In genomic region chr3:51819151-51819550, GRCh38 we compare ENCODE assay signal across 28 cellular contexts. TPM values are rescaled to one million over a fixed set of nuclear protein-coding genes. Genes with fewer than 3 reads are reported as not detected.
DNase-seq lines count a peak whose midpoint lies in the region; ATAC-seq, FAIRE-seq and TF ChIP-seq lines count a peak whose summit lies in the region.
"Had no signal": no experiment of that assay in that cellular context is flagged by ENCODE, and none has a peak within 500 bp of the region (broad histone marks: within the 10 kb centered on the region; RNA-seq: fewer than 3 reads in every experiment).

No MANE protein-coding gene starts in this region.

- no peak overlapping the region for H2BK15ac ChIP-seq in H1 (ENCODE audit: low read length)

- no peak overlapping the region for H2AK5ac ChIP-seq in H1 (ENCODE audit: low read depth, low read length)

- H3K4me3 ChIP-seq in H1 (ENCODE audit: extremely low read depth in 1 of 4, insufficient read depth in 2 of 4, low read depth in 3 of 4, low read length in 4 of 4) (no peak overlapping the region), neural progenitor cell (no peak overlapping the region)
- H3K4me3 ChIP-seq: BLaER1, GM12878 had no signal

- H3K18ac ChIP-seq in H1 (ENCODE audit: extremely low read depth, low read length): no peak overlapping the region

- no peaks in the 10 kb centered on the region for H3K36me3 ChIP-seq in H1 (ENCODE audit: control insufficient read depth in 2 of 4, insufficient read depth in 4 of 4, low read length in 3 of 4)
- no peaks in the 10 kb centered on the region for H3K36me3 ChIP-seq in neural progenitor cell
- H3K36me3 ChIP-seq: BE2C, BLaER1 had no signal

- FAIRE-seq in HTR-8/SVneo (lab: Jason Lieb, UNC) (peak; percentile 66), H1 (lab: Jason Lieb, UNC) (no peak), urothelium cell line (lab: Jason Lieb, UNC) (no peak)
- FAIRE-seq: A204.1, GM12878, GM12892, GM18507 had no signal

- peaks cover 5% of the 10 kb centered on the region for H3K9me3 Mint-ChIP-seq in neural progenitor cell

- H3K27me3 Mint-ChIP-seq in neural progenitor cell (ENCODE audit: insufficient read depth, low read depth): peaks cover 6% of the 10 kb centered on the region

- H3K14ac ChIP-seq in H1 (ENCODE audit: insufficient read length): no peak overlapping the region

- H2BK120ac ChIP-seq in H1 (replicated peaks; ENCODE audit: low read depth, low read length): no peak overlapping the region

- 94% methylated on average over 15 of the region's 15 CpGs; no CpG with 5 or more reads in 1 of the 2 experiments for WGBS in H1 (ENCODE audit: extremely low coverage in 1 of 2, insufficient coverage in 1 of 2, insufficient read length in 1 of 2, insufficient replicate concordance in 2 of 2, low coverage in 1 of 2, low lambda C conversion rate in 2 of 2, missing lambda C conversion rate in 1 of 2), 2 experiments

- H3F3A ChIP-seq in neural progenitor cell (ENCODE audit: low read depth): no peaks in the 10 kb centered on the region

- no peaks in the 10 kb centered on the region for H3K36me3 Mint-ChIP-seq in neural progenitor cell
- H3K36me3 Mint-ChIP-seq: CD14-positive monocyte; CD4-positive, CD25-positive, alpha-beta regulatory T cell had no signal

- H3K4me1 Mint-ChIP-seq in neural progenitor cell: no peaks in the 10 kb centered on the region
- H3K4me1 Mint-ChIP-seq: CD14-positive monocyte had no signal

- no peak overlapping the region for H3K4me2 ChIP-seq in H1 (ENCODE audit: insufficient read depth in 1 of 2, low read depth in 2 of 2, low read length in 2 of 2)
- no peak overlapping the region for H3K4me2 ChIP-seq in neural progenitor cell
- H3K4me2 ChIP-seq: BLaER1 had no signal

- H3K9me3 ChIP-seq in H1 (ENCODE audit: insufficient read depth in 2 of 2, low read depth in 1 of 2, low read length in 1 of 2) (no peaks in the 10 kb centered on the region), neural progenitor cell (ENCODE audit: low read depth) (no peaks in the 10 kb centered on the region)
- H3K9me3 ChIP-seq: BE2C had no signal

- H3K4me1 ChIP-seq in H1 (replicated peaks in 1 of 4; ENCODE audit: control insufficient read depth in 3 of 4, insufficient read depth in 4 of 4, low read length in 3 of 4) (no peaks in the 10 kb centered on the region), neural progenitor cell (no peaks in the 10 kb centered on the region)
- H3K4me1 ChIP-seq: BE2C had no signal

- H3K79me1 ChIP-seq in H1 (ENCODE audit: low read depth, low read length): no peaks in the 10 kb centered on the region

- no peak for TF ChIP-seq POLR2A in H1 (IDR thresholded peaks at IDR 0.05; ENCODE audit: control extremely low read depth in 1 of 2, low read depth in 2 of 2, low read length in 2 of 2)

- no peak for TF ChIP-seq EP300 in H1 (IDR thresholded peaks at IDR 0.05; ENCODE audit: borderline replicate concordance in 1 of 2, low read depth in 2 of 2, low read length in 2 of 2)

- ATAC-seq in HG02571 (IDR thresholded peaks at IDR 0.05; ENCODE audit: unreplicated experiment): no peak
- ATAC-seq: GM12878 had no signal

- CTCF ChIA-PET in H1 (lab: Charles Lee; ENCODE audit: partially characterized antibody): interaction anchor here (0.6 to 4.0 kb wide), 30 partner anchors 9 to 349 kb away, joined by 3 to 80 read pairs (median 6); partner anchors contain the start of genes IQCF2 and IQCF5

- no peaks in the 10 kb centered on the region for H3K23me2 ChIP-seq in H1 (ENCODE audit: low read depth, low read length)

- H2BK20ac ChIP-seq in H1 (ENCODE audit: low read length): no peak overlapping the region

- DNase-seq in HTR-8/SVneo (ENCODE audit: insufficient read length, low spot score): no peak
- DNase-seq in H1 (ENCODE audit: low read depth in 1 of 2, low spot score in 2 of 2): no peak
- DNase-seq in neural progenitor cell (ENCODE audit: low spot score): no peak
- no peak for DNase-seq in NAMALWA (ENCODE audit: low spot score)
- DNase-seq in urothelium cell line (ENCODE audit: low spot score): no peak
- no peak for DNase-seq in NCI-H446 (lab: John Stamatoyannopoulos, UW)
- DNase-seq: ACHN; C1 segment of cervical spinal cord; CD4-positive, alpha-beta memory T cell; CD8-positive, alpha-beta memory T cell; COR-L47; DMS 273 treated with DMSO at 0.1 percent for 48 hours; DMS153; DMS79; GDM1 had no signal

- H3K79me2 ChIP-seq in H1 (ENCODE audit: control insufficient read depth in 1 of 2, insufficient read depth in 2 of 2, low read length in 2 of 2) (no peaks in the 10 kb centered on the region), neural progenitor cell (ENCODE audit: low read depth) (no peaks in the 10 kb centered on the region)

- no peak overlapping the region for H3K4me3 Mint-ChIP-seq in neural progenitor cell
- H3K4me3 Mint-ChIP-seq: CD14-positive monocyte; CD4-positive, alpha-beta memory T cell; CD4-positive, CD25-positive, alpha-beta regulatory T cell; CD8-positive, alpha-beta memory T cell had no signal

- no peak overlapping the region for H3K27ac Mint-ChIP-seq in neural progenitor cell
- H3K27ac Mint-ChIP-seq: CD14-positive monocyte had no signal

- no peak overlapping the region for H4K8ac ChIP-seq in H1 (ENCODE audit: extremely low read depth, insufficient read depth, low read length)

- H4K20me1 ChIP-seq in H1 (replicated peaks in 1 of 2; ENCODE audit: control insufficient read depth in 1 of 2, insufficient read depth in 2 of 2, low read length in 2 of 2) (no peaks in the 10 kb centered on the region), neural progenitor cell (ENCODE audit: low read depth) (no peaks in the 10 kb centered on the region)
- H4K20me1 ChIP-seq: BLaER1 had no signal

- no peak overlapping the region for H3K27ac ChIP-seq in H1 (ENCODE audit: low read depth, low read length)
- H3K27ac ChIP-seq in neural progenitor cell: no peak overlapping the region
- H3K27ac ChIP-seq: BLaER1 had no signal

- no peak overlapping the region for H4K5ac ChIP-seq in H1 (ENCODE audit: insufficient read length, low read depth, low read length)

- H4K91ac ChIP-seq in H1 (replicated peaks; ENCODE audit: insufficient read length, low read length): no peak overlapping the region

- POLR2A ChIA-PET in H1 (lab: Charles Lee; ENCODE audit: partially characterized antibody): interaction anchor here (1.3 kb wide), 1 partner anchor 9 kb away, joined by 4 read pairs; no protein-coding TSS in a partner anchor

- H3K23ac ChIP-seq in H1 (ENCODE audit: insufficient read length): no peak overlapping the region

- H3K56ac ChIP-seq in H1 (replicated peaks; ENCODE audit: insufficient read length, low read depth, low read length): no peak overlapping the region

- peak overlapping the region; percentile 100; the same call in 1 of the 2 replicates for H2AFZ ChIP-seq in H1 (ENCODE audit: low read length)
- peak overlapping the region; percentile 70 for H2AFZ ChIP-seq in neural progenitor cell (replicated peaks)

- no peaks in the 10 kb centered on the region for H3K27me3 ChIP-seq in H1 (replicated peaks in 1 of 4; ENCODE audit: control insufficient read depth in 3 of 4, extremely low read depth in 1 of 4, insufficient read depth in 3 of 4, low read length in 3 of 4)
- H3K27me3 ChIP-seq in neural progenitor cell: no peaks in the 10 kb centered on the region
- H3K27me3 ChIP-seq: BE2C, BLaER1 had no signal

- H2BK5ac ChIP-seq in H1 (ENCODE audit: low read depth, low read length): no peak overlapping the region

- TF ChIP-seq RAD21 in H1 (IDR thresholded peaks at IDR 0.05 in 1 of 2, conservative IDR thresholded peaks at IDR 0.05 in 1 of 2; ENCODE audit: low read depth in 2 of 2, low read length in 2 of 2): no peak

- H2BK12ac ChIP-seq in H1 (ENCODE audit: low read depth, low read length): no peak overlapping the region

- no peak for TF ChIP-seq CTCF in H1 (IDR thresholded peaks at IDR 0.05; ENCODE audit: control extremely low read depth in 1 of 3, insufficient read depth in 1 of 3, low read depth in 1 of 3, low read length in 3 of 3)
- TF ChIP-seq CTCF in neural progenitor cell (IDR thresholded peaks at IDR 0.05): no peak

- no peak overlapping the region for H3K4ac ChIP-seq in H1 (replicated peaks; ENCODE audit: insufficient read length, low read depth, low read length)

- H3K9ac ChIP-seq in H1 (replicated peaks in 1 of 4; ENCODE audit: extremely low read depth in 1 of 4, low read depth in 3 of 4, low read length in 3 of 4) (no peak overlapping the region), neural progenitor cell (no peak overlapping the region)
- H3K9ac ChIP-seq: BLaER1 had no signal

RNA-seq across cellular contexts. Expression of gene IQCF6, which starts 40.1 kb away (rescaled TPM):
- total RNA-seq in H1 (2021; fragmentation: NEBNext Ultra II Directional; extraction: Animal tissue kit (Norgen Biotek cat#: 25700)): not detected in 2 replicates
- not detected in 2 replicates for polyA plus RNA-seq in H1 (2011; rRNA removed)
- not detected for polyA plus RNA-seq in H1 (2011; cell fraction: cytosol; rRNA removed)
- not detected for polyA plus RNA-seq in H1 (2011; cell fraction: nucleus; rRNA removed)
- polyA plus RNA-seq in H1 (2012, experiment 1 of 2): not detected in 4 replicates
- not detected for polyA plus RNA-seq in H1 (2012, experiment 2 of 2)
- polyA plus RNA-seq in H1 (2013, experiment 1 of 2): not detected
- polyA plus RNA-seq in H1 (2013, experiment 2 of 2): not detected
- polyA minus RNA-seq in H1 (2011; rRNA and poly(A)+ RNA removed): not detected in 2 replicates
- not detected for polyA minus RNA-seq in H1 (2011; cell fraction: cytosol; rRNA and poly(A)+ RNA removed)
- polyA minus RNA-seq in H1 (2011; cell fraction: nucleus; rRNA and poly(A)+ RNA removed): not detected
- total RNA-seq in neural progenitor cell (ENCODE audit: low replicate concordance): not detected in 2 replicates
- total RNA-seq: A673; CD4-positive, alpha-beta memory T cell; CD4-positive, CD25-positive, alpha-beta regulatory T cell; CD8-positive, alpha-beta memory T cell; Daoy; G401; GM12878 had no signal
- polyA plus RNA-seq: AG04450; CD14-positive monocyte; CD4-positive, alpha-beta memory T cell; CD4-positive, CD25-positive, alpha-beta regulatory T cell; CD8-positive, alpha-beta memory T cell; GM12878 had no signal

RNA-seq across cellular contexts. Expression of gene IQCF2, which starts 42.3 kb away (rescaled TPM):
- total RNA-seq in H1 (2021; fragmentation: NEBNext Ultra II Directional; extraction: Animal tissue kit (Norgen Biotek cat#: 25700)): not detected in 2 replicates
- not detected in 2 replicates for polyA plus RNA-seq in H1 (2011; rRNA removed)
- not detected for polyA plus RNA-seq in H1 (2011; cell fraction: cytosol; rRNA removed)
- not detected for polyA plus RNA-seq in H1 (2011; cell fraction: nucleus; rRNA removed)
- polyA plus RNA-seq in H1 (2012, experiment 1 of 2): not detected in 4 replicates
- not detected for polyA plus RNA-seq in H1 (2012, experiment 2 of 2)
- not detected for polyA plus RNA-seq in H1 (2013, experiment 1 of 2)
- polyA plus RNA-seq in H1 (2013, experiment 2 of 2): not detected
- polyA minus RNA-seq in H1 (2011; rRNA and poly(A)+ RNA removed): not detected in 2 replicates
- not detected for polyA minus RNA-seq in H1 (2011; cell fraction: cytosol; rRNA and poly(A)+ RNA removed)
- not detected for polyA minus RNA-seq in H1 (2011; cell fraction: nucleus; rRNA and poly(A)+ RNA removed)
- not detected in 2 replicates for total RNA-seq in neural progenitor cell (ENCODE audit: low replicate concordance)
- total RNA-seq: A673; CD4-positive, alpha-beta memory T cell; CD4-positive, CD25-positive, alpha-beta regulatory T cell; CD8-positive, alpha-beta memory T cell; Daoy; G401; GM12878 had no signal
- polyA plus RNA-seq: AG04450; CD14-positive monocyte; CD4-positive, alpha-beta memory T cell; CD4-positive, CD25-positive, alpha-beta regulatory T cell; CD8-positive, alpha-beta memory T cell; GM12878 had no signal

RNA-seq across cellular contexts. Expression of gene IQCF5, which starts 56.2 kb away (rescaled TPM):
- not detected in 2 replicates for total RNA-seq in H1 (2021; fragmentation: NEBNext Ultra II Directional; extraction: Animal tissue kit (Norgen Biotek cat#: 25700))
- polyA plus RNA-seq in H1 (2011; rRNA removed): not detected in 2 replicates
- polyA plus RNA-seq in H1 (2011; cell fraction: cytosol; rRNA removed): not detected
- not detected for polyA plus RNA-seq in H1 (2011; cell fraction: nucleus; rRNA removed)
- polyA plus RNA-seq in H1 (2012, experiment 1 of 2): not detected in 4 replicates
- polyA plus RNA-seq in H1 (2012, experiment 2 of 2): not detected
- not detected for polyA plus RNA-seq in H1 (2013, experiment 1 of 2)
- not detected for polyA plus RNA-seq in H1 (2013, experiment 2 of 2)
- not detected in 2 replicates for polyA minus RNA-seq in H1 (2011; rRNA and poly(A)+ RNA removed)
- not detected for polyA minus RNA-seq in H1 (2011; cell fraction: cytosol; rRNA and poly(A)+ RNA removed)
- polyA minus RNA-seq in H1 (2011; cell fraction: nucleus; rRNA and poly(A)+ RNA removed): not detected
- total RNA-seq in neural progenitor cell (ENCODE audit: low replicate concordance): not detected in 2 replicates
- total RNA-seq: A673; CD4-positive, alpha-beta memory T cell; CD4-positive, CD25-positive, alpha-beta regulatory T cell; CD8-positive, alpha-beta memory T cell; Daoy; G401; GM12878 had no signal
- polyA plus RNA-seq: AG04450; CD14-positive monocyte; CD4-positive, alpha-beta memory T cell; CD4-positive, CD25-positive, alpha-beta regulatory T cell; CD8-positive, alpha-beta memory T cell; GM12878 had no signal
